27 cellular contexts compared by ENCODE assay signal in genomic region chr2:109683452-109683851, GRCh38.
"Had no signal": no experiment of that assay in that cellular context is flagged by ENCODE, and none has a peak within 500 bp of the region (broad histone marks: within the 10 kb centered on the region; RNA-seq: fewer than 3 reads in every experiment).

No MANE protein-coding gene starts in this region.

- H3K4me3 Mint-ChIP-seq: activated CD4-positive, alpha-beta memory T cell treated with anti-CD3 and anti-CD28 coated beads for 36 hours; activated CD4-positive, alpha-beta T cell treated with anti-CD3 and anti-CD28 coated beads, Interleukin-2, amount 10 ng/mL, durations not matched to agents 7 days and 5 days; activated naive CD4-positive, alpha-beta T cell treated with anti-CD3 and anti-CD28 coated beads for 36 hours; activated naive CD8-positive, alpha-beta T cell; activated T-helper 17 cell treated with anti-CD3 and anti-CD28 coated beads, Interleukin-2, amount 50 U/mL, for 72 hours had no signal

- H3K27ac Mint-ChIP-seq: activated CD4-positive, alpha-beta memory T cell treated with anti-CD3 and anti-CD28 coated beads for 36 hours; activated CD4-positive, alpha-beta T cell treated with anti-CD3 and anti-CD28 coated beads, Interleukin-2, amount 10 ng/mL, durations not matched to agents 7 days and 5 days; activated naive CD4-positive, alpha-beta T cell treated with anti-CD3 and anti-CD28 coated beads for 36 hours; activated naive CD8-positive, alpha-beta T cell; activated T-helper 17 cell treated with anti-CD3 and anti-CD28 coated beads, Interleukin-2, amount 50 U/mL, for 72 hours had no signal

- ATAC-seq: activated T-helper 17 cell treated with anti-CD3 and anti-CD28 coated beads, Interleukin-2, amount 50 U/mL, for 72 hours; K562; Panc1; Right ventricle myocardium inferior had no signal

- H3K4me1 Mint-ChIP-seq: activated CD4-positive, alpha-beta T cell treated with anti-CD3 and anti-CD28 coated beads, Interleukin-2, amount 10 ng/mL, durations not matched to agents 7 days and 5 days; activated T-helper 17 cell treated with anti-CD3 and anti-CD28 coated beads, Interleukin-2, amount 50 U/mL, for 72 hours had no signal

- H3K9me3 Mint-ChIP-seq: activated CD4-positive, alpha-beta memory T cell treated with anti-CD3 and anti-CD28 coated beads for 36 hours; activated CD4-positive, alpha-beta T cell treated with anti-CD3 and anti-CD28 coated beads, Interleukin-2, amount 10 ng/mL, durations not matched to agents 7 days and 5 days; activated naive CD4-positive, alpha-beta T cell treated with anti-CD3 and anti-CD28 coated beads for 36 hours; activated T-helper 17 cell treated with anti-CD3 and anti-CD28 coated beads, Interleukin-2, amount 50 U/mL, for 72 hours had no signal

- H3K36me3 Mint-ChIP-seq: activated CD4-positive, alpha-beta memory T cell treated with anti-CD3 and anti-CD28 coated beads for 36 hours; activated naive CD8-positive, alpha-beta T cell had no signal

- DNase-seq: activated CD4-positive, alpha-beta memory T cell treated with anti-CD3 and anti-CD28 coated beads for 36 hours; activated CD4-positive, alpha-beta T cell treated with anti-CD3 and anti-CD28 coated beads, Interleukin-2, amount 10 ng/mL, durations not matched to agents 7 days and 5 days; activated CD4-positive, CD25-positive, alpha-beta regulatory T cell; activated gamma-delta T cell; activated naive CD4-positive, alpha-beta T cell treated with anti-CD3 and anti-CD28 coated beads for 36 hours; activated T-cell treated with anti-CD3 and anti-CD28 coated beads for 4 hours; activated T-cell treated with anti-CD3 and anti-CD28 coated beads, Interleukin-2, amount 50 U/mL, for 48 hours; amygdala; Karpas-422; MM.1S; NCI-H1105; NCI-H1436; NCI-H1694 treated with DMSO at 0.1 percent for 48 hours; NCI-H2029 treated with DMSO at 0.1 percent for 48 hours; NCI-H345; NCI-H510A; NCI-H526 treated with DMSO at 0.1 percent for 48 hours; NCI-H82; OCI-M1; RPMI8226; SK-N-SH; T-helper 1 cell had no signal
